8 cellular contexts compared by ENCODE assay signal in genomic region chr4:173169178-173169427, GRCh38. TPM values are rescaled to one million over a fixed set of nuclear protein-coding genes. Genes with fewer than 3 reads are reported as not detected.
DNase-seq lines count a peak whose midpoint lies in the region; ATAC-seq and TF ChIP-seq lines count a peak whose summit lies in the region.

No MANE protein-coding gene starts in this region.

- no TSS peak for BruUV-seq in A673 (replicated peaks; lab: Mats Ljungman, UMichigan)

- peak overlapping the region; percentile 90 for H3K27ac ChIP-seq in A673 (ENCODE audit: low read depth, low read length, poor library complexity, severe bottlenecking)
- no peak overlapping the region; the same call in 1 of the 2 replicates for H3K27ac ChIP-seq in HUES6 (ENCODE audit: low read depth, low read length)

- peak overlapping the region; percentile 87 for H3K27ac Mint-ChIP-seq in dendritic cell treated with granulocyte-macrophage colony-stimulating factor and Interleukin-4, amounts not matched to agents 40 ng/mL and 50 ng/mL, for 4 days

- CTCF ChIA-PET in A673 (lab: Charles Lee): no interaction called here

- no peaks in the 10 kb centered on the region for H3K9me3 Mint-ChIP-seq in dendritic cell treated with granulocyte-macrophage colony-stimulating factor and Interleukin-4, amounts not matched to agents 40 ng/mL and 50 ng/mL, for 4 days

- H3K9ac ChIP-seq in HUES6 (ENCODE audit: low read length): peak overlapping the region; percentile 76

- H3K27me3 ChIP-seq in A673 (replicated peaks; ENCODE audit: insufficient read depth, low read depth, low read length, poor library complexity): no peaks in the 10 kb centered on the region
- no peaks in the 10 kb centered on the region for H3K27me3 ChIP-seq in HUES6 (ENCODE audit: control insufficient read depth, insufficient read depth, low read length)

- DNase-seq in A673 (ENCODE audit: low spot score): no peak
- DNase-seq in mucosa of descending colon: no peak
- DNase-seq in activated CD8-positive, alpha-beta memory T cell treated with anti-CD3 and anti-CD28 coated beads for 24 hours: no peak
- no peak for DNase-seq in ureter (ENCODE audit: low spot score)
- no peak for DNase-seq in stimulated activated naive CD4-positive, alpha-beta T cell treated with Interleukin-2 at 50 U/mL for 16 hours (lab: John Stamatoyannopoulos, UW)
- DNase-seq in UCSD-AML1 (lab: John Stamatoyannopoulos, UW; ENCODE audit: unreplicated experiment): no peak

- intact Hi-C loops in A673 (cut with micrococcal nuclease; ENCODE audit: unreplicated experiment) (no loop called here), mucosa of descending colon (cut with DNase I, micrococcal nuclease) (no loop called here)
- intact Hi-C loops in dendritic cell treated with granulocyte-macrophage colony-stimulating factor and Interleukin-4, amounts not matched to agents 40 ng/mL and 50 ng/mL, for 4 days (cut with micrococcal nuclease): loop anchor here (10.0 kb wide), 1 partner anchor 336 kb away; no protein-coding TSS in a partner anchor

- H3K36me3 Mint-ChIP-seq in dendritic cell treated with granulocyte-macrophage colony-stimulating factor and Interleukin-4, amounts not matched to agents 40 ng/mL and 50 ng/mL, for 4 days (ENCODE audit: low read depth): peaks cover 21% of the 10 kb centered on the region

- H3K4me1 Mint-ChIP-seq in dendritic cell treated with granulocyte-macrophage colony-stimulating factor and Interleukin-4, amounts not matched to agents 40 ng/mL and 50 ng/mL, for 4 days (ENCODE audit: low read depth): peaks cover 46% of the 10 kb centered on the region

- H3K4me1 ChIP-seq in A673 (ENCODE audit: insufficient read depth, low read length, poor library complexity, severe bottlenecking) (peaks cover 37% of the 10 kb centered on the region), HUES6 (ENCODE audit: control insufficient read depth, insufficient read depth, low read length) (peaks cover 40% of the 10 kb centered on the region), mucosa of descending colon (ENCODE audit: low read depth) (peaks cover 10% of the 10 kb centered on the region)

- POLR2A ChIA-PET in A673 (lab: Charles Lee; ENCODE audit: low non-redundant PET): no interaction called here

- H3K36me3 ChIP-seq in A673 (ENCODE audit: insufficient read depth, low read length, poor library complexity, severe bottlenecking): peaks cover 8% of the 10 kb centered on the region
- peaks cover 11% of the 10 kb centered on the region for H3K36me3 ChIP-seq in HUES6 (ENCODE audit: control insufficient read depth, insufficient read depth, low read length)
- H3K36me3 ChIP-seq in mucosa of descending colon (ENCODE audit: low read depth): no peaks in the 10 kb centered on the region

- no peaks in the 10 kb centered on the region for H3K9me3 ChIP-seq in A673 (ENCODE audit: low read depth, low read length, poor library complexity, severe bottlenecking)
- no peaks in the 10 kb centered on the region for H3K9me3 ChIP-seq in HUES6 (ENCODE audit: control insufficient read depth, insufficient read depth, low read depth, low read length)
- no peaks in the 10 kb centered on the region for H3K9me3 ChIP-seq in mucosa of descending colon

- H3K4me3 Mint-ChIP-seq in dendritic cell treated with granulocyte-macrophage colony-stimulating factor and Interleukin-4, amounts not matched to agents 40 ng/mL and 50 ng/mL, for 4 days: no peak overlapping the region

- H3K27me3 Mint-ChIP-seq in dendritic cell treated with granulocyte-macrophage colony-stimulating factor and Interleukin-4, amounts not matched to agents 40 ng/mL and 50 ng/mL, for 4 days: no peaks in the 10 kb centered on the region

- H3K4me3 ChIP-seq in A673 (ENCODE audit: low read depth, low read length, poor library complexity, severe bottlenecking) (peak overlapping the region; percentile 74), HUES6 (ENCODE audit: low read depth, low read length) (peak overlapping the region; percentile 89), mucosa of descending colon (peak overlapping the region; percentile 83)

- no peak for TF ChIP-seq CTCF in A673 (conservative IDR thresholded peaks at IDR 0.05; ENCODE audit: low read depth, low read length)
- TF ChIP-seq CTCF in mucosa of descending colon (IDR thresholded peaks at IDR 0.05): no peak

- no peak for ATAC-seq in mucosa of descending colon

RNA-seq across cellular contexts. Expression of gene GALNT7, which starts 0.5 kb away (rescaled TPM):
- total RNA-seq in A673 (2021): 89.7 and 90.7 TPM in 2 replicates
- 100 to 1,000 TPM in 2 of 3 donors, 10 to 100 TPM in 1; 61.4 to 141 (median 109) TPM for total RNA-seq in mucosa of descending colon
- 49.7 TPM for total RNA-seq in ureter
